Comparison of ENCODE assay signal across 16 cellular contexts in genomic region chr20:1840865-1841553, GRCh38. TPM values are rescaled to one million over a fixed set of nuclear protein-coding genes. Genes with fewer than 3 reads are reported as not detected.
DNase-seq lines count a peak whose midpoint lies in the region; ATAC-seq and TF ChIP-seq lines count a peak whose summit lies in the region.
"Had no signal": no experiment of that assay in that cellular context is flagged by ENCODE, and none has a peak within 500 bp of the region (broad histone marks: within the 10 kb centered on the region; RNA-seq: fewer than 3 reads in every experiment).

No MANE protein-coding gene starts in this region.

- 74 to 83% methylated on average over 4 to 6 of the region's 6 CpGs for WGBS in GM23248 (ENCODE audit: low coverage in 1 of 2, low lambda C conversion rate in 2 of 2, missing lambda C conversion rate in 2 of 2), 2 experiments
- WGBS in spleen, 5 donors: 63 to 83% (median 70%) methylated on average over 5 to 6 of the region's 6 CpGs

- intact Hi-C loops in spleen (cut with DNase I; ENCODE audit: low total_unique reads): no loop called here

- H3F3A ChIP-seq in GM23248 (ENCODE audit: insufficient read depth): peaks cover 38% of the 10 kb centered on the region

- H3K4me2 ChIP-seq in GM23248 (ENCODE audit: unreplicated experiment): peak overlapping the region; percentile 38

- H3K36me3 ChIP-seq in GM23248 (ENCODE audit: low read depth) (no peaks in the 10 kb centered on the region), spleen (no peaks in the 10 kb centered on the region)
- H3K36me3 ChIP-seq: left lung had no signal

- TF ChIP-seq POLR2A in spleen (IDR thresholded peaks at IDR 0.05): no peak

- no peaks in the 10 kb centered on the region for H3K9me3 ChIP-seq in GM23248 (ENCODE audit: low read depth)
- H3K9me3 ChIP-seq in spleen: no peaks in the 10 kb centered on the region
- H3K9me3 ChIP-seq: left lung had no signal

- no peak for ATAC-seq in SK-N-SH treated with all-trans-retinoic acid at 6 μM for 48 hours
- ATAC-seq: activated CD4-positive, alpha-beta T cell treated with anti-CD3 and anti-CD28 coated beads for 36 hours had no signal

- H3K9ac ChIP-seq in GM23248: no peak overlapping the region; the same call in 1 of the 2 replicates

- H3K27me3 ChIP-seq in GM23248 (replicated peaks; ENCODE audit: insufficient read depth) (no peaks in the 10 kb centered on the region), layer of hippocampus (ENCODE audit: control insufficient read depth, insufficient read depth, low read length) (no peaks in the 10 kb centered on the region), spleen (replicated peaks in 1 of 7) (peaks cover 0 to 33% (median 0%) of the 10 kb centered on the region in 7 donors)

- no peak overlapping the region for H3K4me3 ChIP-seq in GM23248
- peak overlapping the region in 1 of 8 donors; percentile 27 for H3K4me3 ChIP-seq in spleen
- H3K4me3 ChIP-seq: left lung had no signal

- no peaks in the 10 kb centered on the region for H3K79me2 ChIP-seq in GM23248 (ENCODE audit: insufficient read depth)

- no peak overlapping the region for H2AFZ ChIP-seq in GM23248

- peaks cover 16% of the 10 kb centered on the region for H3K4me1 ChIP-seq in GM23248 (ENCODE audit: insufficient read depth)
- peaks cover 9 to 57% (median 27%) of the 10 kb centered on the region in 6 donors for H3K4me1 ChIP-seq in spleen

- no peak for TF ChIP-seq CTCF in spleen (IDR thresholded peaks at IDR 0.05 in 8 of 11, conservative IDR thresholded peaks at IDR 0.05 in 3 of 11)

- peak; percentile 47 for DNase-seq in GM23248
- no peak for DNase-seq in spleen
- no peak for DNase-seq in NCI-H526 treated with DMSO at 0.1 percent for 48 hours (lab: John Stamatoyannopoulos, UW)
- no peak for DNase-seq in inferior parietal cortex (ENCODE audit: extremely low spot score)
- no peak for DNase-seq in activated CD4-positive, CD25-positive, alpha-beta regulatory T cell (lab: John Stamatoyannopoulos, UW)
- DNase-seq: activated CD4-positive, alpha-beta T cell treated with anti-CD3 and anti-CD28 coated beads for 36 hours; activated T-cell treated with anti-CD3 and anti-CD28 coated beads for 4 hours; erythroblast; Karpas-422; left lung; NCI-H1694 treated with DMSO at 0.1 percent for 48 hours; NCI-H748 treated with DMSO at 0.1 percent for 48 hours; small intestine had no signal

- in situ Hi-C loops in GM23248 (cut with MboI): no loop called here

- no peaks in the 10 kb centered on the region for H4K20me1 ChIP-seq in GM23248 (ENCODE audit: insufficient read depth)

- H3K27ac ChIP-seq in GM23248 (peak overlapping the region; percentile 32), angular gyrus (ENCODE audit: low read depth, low read length) (peak overlapping the region; percentile 83), layer of hippocampus (ENCODE audit: low read depth, low read length) (peak overlapping the region; percentile 70), spleen (peak overlapping the region in 6 of 8 donors; percentile 71 to 95 (median 88))

- no peaks in the 10 kb centered on the region for H3K9me2 ChIP-seq in GM23248 (ENCODE audit: insufficient read depth)

TF ChIP-seq in SK-N-SH treated with all-trans-retinoic acid at 6 μM for 48 hours, 23 proteins besides CTCF, POLR2A, EP300 and RAD21:
- TF ChIP-seq POU6F1 (CRISPR knock-in tag; IDR thresholded peaks at IDR 0.05; ENCODE audit: borderline replicate concordance, low read depth) (no peak), CSRNP3 (CRISPR knock-in tag; IDR thresholded peaks at IDR 0.05) (no peak), ZC3H10 (CRISPR knock-in tag; IDR thresholded peaks at IDR 0.05) (no peak), ZNF70 (CRISPR knock-in tag; IDR thresholded peaks at IDR 0.05) (no peak), BACH2 (CRISPR knock-in tag; IDR thresholded peaks at IDR 0.05; ENCODE audit: borderline replicate concordance) (no peak), CREB5 (CRISPR knock-in tag; IDR thresholded peaks at IDR 0.05; ENCODE audit: low read depth) (no peak), CSDC2 (CRISPR knock-in tag; IDR thresholded peaks at IDR 0.05) (no peak), ARNTL (CRISPR knock-in tag; IDR thresholded peaks at IDR 0.05; ENCODE audit: borderline replicate concordance, low read depth) (no peak), PATZ1 (CRISPR knock-in tag; IDR thresholded peaks at IDR 0.05; ENCODE audit: borderline replicate concordance) (no peak), ZNF8 (CRISPR knock-in tag; IDR thresholded peaks at IDR 0.05) (no peak)

RNA-seq across cellular contexts. Expression of gene SIRPA, which starts 54.2 kb away (rescaled TPM):
- total RNA-seq in GM23248 (2014; rRNA removed; shearing (Covaris generic)): 73.5 and 93.3 TPM in 2 replicates
- polyA plus RNA-seq in GM23248 (2016; fragmentation: Nextera tagmentation; extraction: Ambion mirVana) (101 and 102 TPM in 2 replicates), spleen (10 to 100 TPM in 2 of 3 donors, 1 to 10 TPM in 1; 9.8 to 15.9 (median 10.7) TPM)
- total RNA-seq in spleen: 100 to 1,000 TPM in 1 of 7 donors, 10 to 100 TPM in 6; 28.9 to 104 (median 48.0) TPM

Comparison
In these comparisons a context has a peak if more than half of its experiments do, and no peak if none do; other contexts are left out.
1. H3K27ac ChIP-seq: peak in every context shown above with its lines; median percentile 88 in spleen; 83 in angular gyrus; 70 in layer of hippocampus; 32 in GM23248.